Comparison of ENCODE assay signal across 15 cellular contexts in the genomic region with DNA sequence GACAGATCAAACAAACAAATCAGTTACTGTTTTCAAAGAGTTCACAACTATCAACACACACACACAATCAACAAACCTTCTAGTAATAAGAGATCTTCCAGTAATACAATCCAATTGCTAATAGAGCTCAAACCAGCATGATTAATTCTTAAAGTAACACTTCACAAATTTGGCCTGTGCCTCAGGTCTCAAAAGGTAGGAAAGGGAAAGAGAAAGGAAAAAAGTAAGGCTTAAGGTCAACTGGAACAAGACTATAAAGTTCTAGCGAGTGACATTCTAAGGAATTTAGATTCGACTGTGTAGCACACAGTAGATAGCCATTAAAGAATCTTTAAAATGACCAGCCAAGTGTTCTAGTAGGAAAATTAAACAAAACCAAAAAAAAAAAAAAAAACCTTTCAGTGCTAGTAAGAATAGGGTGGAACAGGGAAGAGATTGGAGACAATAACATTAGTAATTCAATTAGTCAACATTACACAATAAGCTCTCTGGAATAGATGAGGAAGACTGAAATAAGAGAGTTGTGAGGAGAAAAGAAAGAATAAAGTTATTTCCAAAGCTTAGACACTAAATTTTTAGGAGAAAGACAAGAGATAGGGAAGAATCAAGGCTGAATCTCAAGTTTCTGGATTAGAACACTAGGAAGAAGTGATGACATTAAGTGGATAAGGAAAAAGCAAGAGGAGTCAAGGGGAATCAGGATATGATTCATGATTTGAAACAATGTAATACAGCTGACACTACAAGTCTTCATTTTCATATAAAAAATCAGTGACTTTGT.
DNase-seq lines count a peak whose midpoint lies in the region; ATAC-seq, FAIRE-seq and TF ChIP-seq lines count a peak whose summit lies in the region.
"Had no signal": no experiment of that assay in that cellular context is flagged by ENCODE, and none has a peak within 500 bp of the region (broad histone marks: within the 10 kb centered on the region; RNA-seq: fewer than 3 reads in every experiment).

No MANE protein-coding gene starts in this region.

- H2BK5ac ChIP-seq in mesenchymal stem cell (ENCODE audit: low read depth, low read length, poor library complexity, severe bottlenecking), result no peak overlapping the region
- no peak overlapping the region for H2BK5ac ChIP-seq in neuronal stem cell (ENCODE audit: low read length)

- H2BK12ac ChIP-seq in mesenchymal stem cell (ENCODE audit: low read length in 2 of 2) (no peak overlapping the region), neuronal stem cell (ENCODE audit: low read length) (no peak overlapping the region)

- H3K4ac ChIP-seq in mesenchymal stem cell (ENCODE audit: low read depth in 1 of 2, low read length in 2 of 2) (no peak overlapping the region), neuronal stem cell (ENCODE audit: low read length) (no peak overlapping the region)

- H3K4me1 ChIP-seq in mesenchymal stem cell (ENCODE audit: control insufficient read depth, insufficient read depth, low read depth, low read length), result no peaks in the 10 kb centered on the region
- no peaks in the 10 kb centered on the region for H3K4me1 ChIP-seq in neuronal stem cell (ENCODE audit: control insufficient read depth in 2 of 2, insufficient read depth in 1 of 2, low read depth in 1 of 2, low read length in 2 of 2)
- H3K4me1 ChIP-seq: prostate gland, testis had no signal

- H3K27ac ChIP-seq in epithelial cell of prostate (peak overlapping the region; percentile 92), mesenchymal stem cell (ENCODE audit: low read length, poor library complexity, severe bottlenecking) (no peak overlapping the region), neuronal stem cell (replicated peaks; ENCODE audit: low read length) (no peak overlapping the region)
- H3K27ac ChIP-seq: prostate gland, testis had no signal

- no peak for TF ChIP-seq POLR2A in NB4 (IDR thresholded peaks at IDR 0.05; ENCODE audit: extremely low read depth, insufficient read length)

- H4K91ac ChIP-seq in mesenchymal stem cell (ENCODE audit: low read length), result no peak overlapping the region
- no peak overlapping the region for H4K91ac ChIP-seq in neuronal stem cell (ENCODE audit: low read depth, low read length, poor library complexity)

- H3K27me3 ChIP-seq in mesenchymal stem cell (ENCODE audit: control insufficient read depth in 1 of 2, insufficient read depth in 1 of 2, low read length in 2 of 2) (no peaks in the 10 kb centered on the region), neuronal stem cell (ENCODE audit: control insufficient read depth in 3 of 3, insufficient read depth in 3 of 3, low read depth in 1 of 3, low read length in 3 of 3) (no peaks in the 10 kb centered on the region)
- H3K27me3 ChIP-seq: testis had no signal

- H3K4me3 ChIP-seq in NB4 (ENCODE audit: low read depth, low read length), result no peak overlapping the region
- no peak overlapping the region for H3K4me3 ChIP-seq in mesenchymal stem cell (ENCODE audit: insufficient read depth in 1 of 2, low read depth in 1 of 2, low read length in 2 of 2)
- H3K4me3 ChIP-seq in neuronal stem cell (ENCODE audit: low read length in 2 of 2), result no peak overlapping the region
- H3K4me3 ChIP-seq: prostate gland, testis had no signal

- H3K23ac ChIP-seq in mesenchymal stem cell (ENCODE audit: low read length in 2 of 2) (no peak overlapping the region), neuronal stem cell (ENCODE audit: low read depth, low read length, poor library complexity) (no peak overlapping the region)

- H2AK5ac ChIP-seq in mesenchymal stem cell (ENCODE audit: low read length, severe bottlenecking) (no peak overlapping the region), neuronal stem cell (ENCODE audit: low read depth, low read length) (no peak overlapping the region)

- no peak overlapping the region for H2BK15ac ChIP-seq in mesenchymal stem cell (ENCODE audit: low read depth, poor library complexity, severe bottlenecking)
- H2BK15ac ChIP-seq in neuronal stem cell (ENCODE audit: low read length), result no peak overlapping the region

- no peak for TF ChIP-seq CTCF in D721Med (IDR thresholded peaks at IDR 0.05; ENCODE audit: insufficient read depth, missing control alignments)
- no peak for TF ChIP-seq CTCF in NB4 (IDR thresholded peaks at IDR 0.05; ENCODE audit: low read depth, low read length)

- H3K36me3 ChIP-seq in mesenchymal stem cell (ENCODE audit: control insufficient read depth in 1 of 2, insufficient read depth in 2 of 2, low read depth in 1 of 2, low read length in 2 of 2) (no peaks in the 10 kb centered on the region), neuronal stem cell (replicated peaks in 1 of 2; ENCODE audit: control insufficient read depth in 2 of 2, insufficient read depth in 2 of 2, low read length in 2 of 2) (no peaks in the 10 kb centered on the region)
- H3K36me3 ChIP-seq: prostate gland had no signal

- H3K79me1 ChIP-seq in mesenchymal stem cell (replicated peaks; ENCODE audit: low read length, poor library complexity, severe bottlenecking) (no peaks in the 10 kb centered on the region), neuronal stem cell (ENCODE audit: low read depth, low read length) (no peaks in the 10 kb centered on the region)

- H2BK120ac ChIP-seq in mesenchymal stem cell (ENCODE audit: low read depth, low read length) (no peak overlapping the region), neuronal stem cell (ENCODE audit: low read depth, low read length) (no peak overlapping the region)

- H3K9ac ChIP-seq in mesenchymal stem cell (ENCODE audit: low read length) (peak overlapping the region; percentile 9), neuronal stem cell (ENCODE audit: low read depth, low read length, poor library complexity) (no peak overlapping the region)

- H4K8ac ChIP-seq in mesenchymal stem cell (ENCODE audit: low read length) (no peak overlapping the region), neuronal stem cell (ENCODE audit: low read depth, low read length) (no peak overlapping the region)

- H3K4me2 ChIP-seq in mesenchymal stem cell (ENCODE audit: low read length, poor library complexity, severe bottlenecking) (no peak overlapping the region), neuronal stem cell (ENCODE audit: insufficient read depth, low read length, poor library complexity, severe bottlenecking) (no peak overlapping the region)

- DNase-seq in D721Med (ENCODE audit: insufficient read length, low spot score), result no peak
- peak; percentile 6 for DNase-seq in NB4 (ENCODE audit: low read depth)
- peak; percentile 14 for DNase-seq in epithelial cell of prostate (ENCODE audit: low read depth, low spot score)
- peak; percentile 20 for DNase-seq in mesenchymal stem cell
- no peak for DNase-seq in NCI-H1092 (lab: John Stamatoyannopoulos, UW)
- no peak for DNase-seq in neuronal stem cell (ENCODE audit: low spot score)
- DNase-seq in OCI-M2 (lab: John Stamatoyannopoulos, UW; ENCODE audit: unreplicated experiment), result no peak
- DNase-seq: activated naive CD8-positive, alpha-beta T cell treated with anti-CD3 and anti-CD28 coated beads, Interleukin-2, amount 50 U/mL, for 24 hours; activated T-cell treated with anti-CD3 and anti-CD28 coated beads for 4 hours; DMS 273 treated with DMSO at 0.1 percent for 48 hours; RPMI8226; T-helper 2 cell; testis had no signal

- H3K18ac ChIP-seq in mesenchymal stem cell (ENCODE audit: low read depth in 1 of 2, low read length in 2 of 2) (no peak overlapping the region), neuronal stem cell (ENCODE audit: low read length) (no peak overlapping the region)

- WGBS in mesenchymal stem cell, result no CpG with 5 or more reads among the region's 2 CpGs
- WGBS in neuronal stem cell (ENCODE audit: extremely low coverage in 2 of 2, insufficient read length in 2 of 2, insufficient replicate concordance in 1 of 2), 2 donors, result no CpG with 5 or more reads among the region's 2 CpGs

- peak; percentile 53 for FAIRE-seq in D721Med (lab: Jason Lieb, UNC)

- no peak overlapping the region for H2AFZ ChIP-seq in mesenchymal stem cell (ENCODE audit: low read depth, low read length)
- no peak overlapping the region for H2AFZ ChIP-seq in neuronal stem cell (ENCODE audit: low read length)

- no peak for ATAC-seq in HG02763 (IDR thresholded peaks at IDR 0.05; ENCODE audit: unreplicated experiment)
- ATAC-seq: activated naive CD8-positive, alpha-beta T cell treated with anti-CD3 and anti-CD28 coated beads, Interleukin-2, amount 50 U/mL, for 24 hours had no signal

- no peak overlapping the region for H3K14ac ChIP-seq in mesenchymal stem cell (ENCODE audit: low read length in 2 of 2)
- no peak overlapping the region for H3K14ac ChIP-seq in neuronal stem cell (ENCODE audit: low read length)

- H3K9me3 ChIP-seq in mesenchymal stem cell (ENCODE audit: control insufficient read depth, low read length) (no peaks in the 10 kb centered on the region), neuronal stem cell (replicated peaks in 1 of 2; ENCODE audit: control insufficient read depth in 2 of 2, insufficient read depth in 1 of 2, low read depth in 1 of 2, low read length in 2 of 2) (no peaks in the 10 kb centered on the region)
- H3K9me3 ChIP-seq: prostate gland, testis had no signal

Comparison
In these comparisons a context has a peak if more than half of its experiments do, and no peak if none do; other contexts are left out.
1. DNase-seq: peak in NB4 (single experiment), epithelial cell of prostate (single experiment) and mesenchymal stem cell (single experiment); none in D721Med (single experiment), NCI-H1092 (single experiment), neuronal stem cell (single experiment) and OCI-M2 (single experiment).